8 cellular contexts compared by ENCODE assay signal in the genomic region with DNA sequence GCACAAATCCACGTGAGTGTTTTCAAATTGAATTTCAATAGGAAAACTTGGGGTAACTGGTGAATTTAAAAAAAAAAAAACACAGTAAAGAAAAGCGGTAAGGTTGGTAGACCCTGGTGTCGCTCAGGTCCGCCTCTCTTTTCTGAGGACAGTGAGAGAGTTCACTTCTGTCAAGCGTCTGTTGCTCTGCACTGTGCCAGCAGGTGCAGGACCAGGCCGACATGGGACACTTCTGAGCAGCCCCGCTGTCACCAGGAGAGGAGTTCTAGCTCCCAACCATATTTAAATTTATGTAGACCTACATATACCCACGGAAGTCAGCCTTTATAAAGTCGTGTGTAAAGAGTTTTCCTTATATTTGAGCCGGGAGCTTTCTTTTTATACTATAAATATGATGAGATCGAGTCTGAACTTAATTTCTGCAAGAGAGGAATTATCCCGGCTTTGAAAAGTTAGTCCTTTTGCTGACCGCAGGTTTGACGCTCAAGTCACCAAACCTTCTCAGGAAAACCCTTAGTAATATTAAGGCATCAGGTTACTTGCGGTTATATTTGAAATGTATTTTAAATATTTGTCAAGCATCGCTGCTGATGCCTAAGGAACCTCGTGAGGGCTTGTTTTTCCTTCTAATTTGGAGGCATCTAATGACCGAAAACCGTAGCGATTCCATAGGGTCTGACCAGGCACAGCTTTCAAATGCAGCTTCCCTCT. TPM values are rescaled to one million over a fixed set of nuclear protein-coding genes. Genes with fewer than 3 reads are reported as not detected.
DNase-seq lines count a peak whose midpoint lies in the region; ATAC-seq and TF ChIP-seq lines count a peak whose summit lies in the region.

No MANE protein-coding gene starts in this region.

- peaks cover 0 to 4% (median 0%) of the 10 kb centered on the region in 11 donors for H3K9me3 Mint-ChIP-seq in naive thymus-derived CD4-positive, alpha-beta T cell

- no peak overlapping the region for H2AFZ ChIP-seq in GM23248

- H3K27ac Mint-ChIP-seq in naive thymus-derived CD4-positive, alpha-beta T cell, result peak overlapping the region in 6 of 9 donors; percentile 97 to 100 (median 99)

- intact Hi-C loops in ascending aorta (cut with DNase I), result no loop called here
- intact Hi-C loops in naive thymus-derived CD4-positive, alpha-beta T cell (cut with micrococcal nuclease), result loop anchor here in 1 of 2 donors (1.0 to 5.0 kb wide), 4 partner anchors 8 to 147 kb away; partner anchors contain the start of gene FIGNL1

- POLR2A ChIA-PET in naive thymus-derived CD4-positive, alpha-beta T cell (lab: Charles Lee), result interaction anchor here (0.8 to 44.3 kb wide), 16 partner anchors 10 to 113 kb away, joined by 3 to 2368 read pairs (median 5); no protein-coding TSS in a partner anchor

- H3K79me2 ChIP-seq in GM23248 (ENCODE audit: insufficient read depth), result no peaks in the 10 kb centered on the region

- no peaks in the 10 kb centered on the region for H3K9me3 ChIP-seq in ascending aorta
- no peaks in the 10 kb centered on the region for H3K9me3 ChIP-seq in naive thymus-derived CD4-positive, alpha-beta T cell (ENCODE audit: control insufficient read depth in 2 of 3, low read length in 3 of 3)
- no peaks in the 10 kb centered on the region for H3K9me3 ChIP-seq in GM23248 (ENCODE audit: low read depth)

- H3K4me1 Mint-ChIP-seq in naive thymus-derived CD4-positive, alpha-beta T cell, result peaks cover 35 to 58% (median 48%) of the 10 kb centered on the region in 7 donors

- peaks cover 11 to 52% (median 40%) of the 10 kb centered on the region in 5 donors for H3K36me3 Mint-ChIP-seq in naive thymus-derived CD4-positive, alpha-beta T cell

- H3K4me1 ChIP-seq in ascending aorta (no peaks in the 10 kb centered on the region), GM23248 (ENCODE audit: insufficient read depth) (no peaks in the 10 kb centered on the region)
- H3K4me1 ChIP-seq in naive thymus-derived CD4-positive, alpha-beta T cell (ENCODE audit: control insufficient read depth in 2 of 2, insufficient read depth in 2 of 2, low read length in 2 of 2), result peaks cover 13 to 27% of the 10 kb centered on the region in 2 donors

- peaks cover 0 to 2% (median 0%) of the 10 kb centered on the region in 5 donors for H3K27me3 Mint-ChIP-seq in naive thymus-derived CD4-positive, alpha-beta T cell

- CTCF ChIA-PET in naive thymus-derived CD4-positive, alpha-beta T cell (lab: Charles Lee), result interaction anchor here (0.7 to 13.1 kb wide), 12 partner anchors 9 to 99 kb away, joined by 3 to 210 read pairs (median 4); no protein-coding TSS in a partner anchor

- in situ Hi-C loops in GM23248 (cut with MboI), result no loop called here

- no peak for TF ChIP-seq CTCF in ascending aorta (IDR thresholded peaks at IDR 0.05)

- no peaks in the 10 kb centered on the region for H4K20me1 ChIP-seq in GM23248 (ENCODE audit: insufficient read depth)

- DNase-seq in OCI-M1 (lab: John Stamatoyannopoulos, UW), result peak; percentile 67
- DNase-seq in ascending aorta (ENCODE audit: low spot score in 2 of 2), result no peak
- DNase-seq in naive thymus-derived CD4-positive, alpha-beta T cell, result peak in 6 of 9 donors; percentile 66 to 82 (median 74)
- no peak for DNase-seq in NCI-H524 treated with DMSO at 0.1 percent for 48 hours (lab: John Stamatoyannopoulos, UW)
- DNase-seq in GM23248, result no peak
- no peak for DNase-seq in cortex of kidney (lab: John Stamatoyannopoulos, UW)

- WGBS in GM23248 (ENCODE audit: low coverage in 1 of 2, low lambda C conversion rate in 2 of 2, missing lambda C conversion rate in 2 of 2), 2 experiments, result 4 to 5% methylated on average over 20 of the region's 20 CpGs

- H3K9ac ChIP-seq in GM23248, result no peak overlapping the region

- no peak overlapping the region for H3K4me2 ChIP-seq in GM23248 (ENCODE audit: unreplicated experiment)

- peak; percentile 31 for ATAC-seq in GM18508 (IDR thresholded peaks at IDR 0.05; ENCODE audit: insufficient read depth, unreplicated experiment)
- ATAC-seq in HG02610 (IDR thresholded peaks at IDR 0.05; ENCODE audit: unreplicated experiment), result peak; percentile 29
- ATAC-seq in naive thymus-derived CD4-positive, alpha-beta T cell, result peak; percentile 67

- peak overlapping the region; percentile 45 to 62 for H3K4me3 ChIP-seq in ascending aorta
- peak overlapping the region; percentile 84 for H3K4me3 ChIP-seq in naive thymus-derived CD4-positive, alpha-beta T cell (ENCODE audit: low read length)
- H3K4me3 ChIP-seq in GM23248, result no peak overlapping the region

- H3K27ac ChIP-seq in ascending aorta, result no peak overlapping the region
- peak overlapping the region; percentile 90 for H3K27ac ChIP-seq in naive thymus-derived CD4-positive, alpha-beta T cell (ENCODE audit: low read depth, low read length)
- H3K27ac ChIP-seq in GM23248, result no peak overlapping the region

- no peaks in the 10 kb centered on the region for H3K36me3 ChIP-seq in ascending aorta
- peaks cover 0 to 14% (median 0%) of the 10 kb centered on the region in 3 experiments for H3K36me3 ChIP-seq in naive thymus-derived CD4-positive, alpha-beta T cell (ENCODE audit: control insufficient read depth in 2 of 3, insufficient read depth in 3 of 3, low read length in 3 of 3)
- no peaks in the 10 kb centered on the region for H3K36me3 ChIP-seq in GM23248 (ENCODE audit: low read depth)

- H3K27me3 ChIP-seq in ascending aorta (no peaks in the 10 kb centered on the region), GM23248 (replicated peaks; ENCODE audit: insufficient read depth) (peaks cover 76% of the 10 kb centered on the region)
- no peaks in the 10 kb centered on the region for H3K27me3 ChIP-seq in naive thymus-derived CD4-positive, alpha-beta T cell (ENCODE audit: control insufficient read depth in 2 of 2, insufficient read depth in 2 of 2, low read length in 2 of 2)

- no peaks in the 10 kb centered on the region for H3F3A ChIP-seq in GM23248 (ENCODE audit: insufficient read depth)

- no peaks in the 10 kb centered on the region for H3K9me2 ChIP-seq in GM23248 (ENCODE audit: insufficient read depth)

- peak overlapping the region; percentile 91 to 100 (median 99) for H3K4me3 Mint-ChIP-seq in naive thymus-derived CD4-positive, alpha-beta T cell

RNA-seq across cellular contexts. Expression of gene IKZF1, which starts 0.6 kb away (rescaled TPM):
- 3.6 TPM for total RNA-seq in ascending aorta
- 100 to 1,000 TPM; 388 to 548 (median 463) TPM for total RNA-seq in naive thymus-derived CD4-positive, alpha-beta T cell
- 100 to 1,000 TPM; 258 to 318 TPM for polyA plus RNA-seq in naive thymus-derived CD4-positive, alpha-beta T cell
- not detected in 2 replicates for total RNA-seq in GM23248 (2014; rRNA removed; shearing (Covaris generic))
- polyA plus RNA-seq in GM23248 (2016; fragmentation: Nextera tagmentation; extraction: Ambion mirVana), result 0.06 TPM in 1 of 2 replicates, not detected in the other

Comparison
In these comparisons a context has a peak if more than half of its experiments do, and no peak if none do; other contexts are left out.
1. DNase-seq: peak in OCI-M1 (single experiment) and naive thymus-derived CD4-positive, alpha-beta T cell (6 of 9); none in ascending aorta (0 of 2), NCI-H524 treated with DMSO at 0.1 percent for 48 hours (single experiment), GM23248 (single experiment) and cortex of kidney (single experiment).
2. RNA of gene IKZF1, which starts 0.6 kb away (total RNA-seq): 388 to 548 TPM in naive thymus-derived CD4-positive, alpha-beta T cell; 3.6 TPM in ascending aorta (single experiment) and not detected in GM23248; every median in the first group is over 10 times any median in the second.
3. Peak in every context shown above with its lines, with median percentiles within 50 percentile points of each other: ATAC-seq.